ENCODE assay signal across 21 cellular contexts in the genomic region with DNA sequence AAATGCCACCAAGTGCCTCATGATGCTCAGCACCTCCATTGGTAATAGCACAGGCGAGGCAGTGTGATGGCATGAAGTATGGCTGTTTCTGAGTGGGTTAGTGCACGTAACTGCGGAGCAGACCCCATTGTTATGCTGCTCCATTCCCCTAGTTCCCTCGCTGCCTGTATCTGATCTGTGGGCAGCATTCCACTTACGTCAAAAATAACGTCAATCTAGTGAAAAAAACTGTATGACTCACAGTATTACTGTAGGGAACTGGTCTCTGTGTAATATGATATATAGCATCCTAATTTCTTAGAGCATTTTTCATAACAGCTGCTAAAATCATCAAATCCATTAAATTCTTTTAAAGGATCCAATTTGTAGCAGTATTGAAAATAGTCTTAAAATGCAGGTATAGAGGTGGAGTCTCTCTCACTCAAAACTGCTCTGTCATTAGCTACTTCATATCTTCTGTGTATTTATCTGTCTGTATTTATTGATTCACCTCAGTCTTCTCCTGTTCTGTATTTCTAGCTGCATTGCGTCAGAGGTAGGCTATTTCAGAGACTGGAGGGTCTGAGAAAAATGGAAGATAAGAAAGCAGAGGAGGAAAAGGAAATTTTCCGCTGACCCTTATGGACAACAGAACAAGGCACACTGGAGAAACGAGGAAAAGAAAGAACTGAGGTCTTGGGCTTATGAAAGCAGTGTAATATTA. TPM values are rescaled to one million over a fixed set of nuclear protein-coding genes. Genes with fewer than 3 reads are reported as not detected.
DNase-seq lines count a peak whose midpoint lies in the region; ATAC-seq and TF ChIP-seq lines count a peak whose summit lies in the region.
"Had no signal": no experiment of that assay in that cellular context is flagged by ENCODE, and none has a peak within 500 bp of the region (broad histone marks: within the 10 kb centered on the region; RNA-seq: fewer than 3 reads in every experiment).

No MANE protein-coding gene starts in this region.

- H3K27ac Mint-ChIP-seq in progenitor cell of endocrine pancreas, result peak overlapping the region; percentile 77
- H3K27ac Mint-ChIP-seq in activated CD8-positive, alpha-beta T cell treated with anti-CD3 and anti-CD28 coated beads for 36 hours, result no peak overlapping the region
- H3K27ac Mint-ChIP-seq: activated T-helper 1 cell treated with anti-CD3 and anti-CD28 coated beads, Interleukin-12 subunit alpha, Interleukin-12 subunit beta, Interleukin-2, Interleukin-4 antibody, amounts not matched to agents 30 ng/mL and 10 ng/mL and 1 ng/mL, durations not matched to agents 14 hours and 24 hours and 36 hours; effector memory CD8-positive, alpha-beta T cell; IgD-negative memory B cell; stimulated activated memory B cell treated with anti-CD40 and anti-IgM and Interleukin-4, amounts not matched to agents 10 μg/mL and 1 μg/mL and 100 μg/mL, for 72 hours had no signal

- H3K36me3 ChIP-seq in HEK293 (ENCODE audit: control insufficient read depth in 2 of 2, insufficient read depth in 1 of 2, low read length in 2 of 2), result no peaks in the 10 kb centered on the region
- H3K36me3 ChIP-seq: upper lobe of right lung had no signal

- H3K9me3 Mint-ChIP-seq in progenitor cell of endocrine pancreas (ENCODE audit: low read depth), result no peaks in the 10 kb centered on the region
- no peaks in the 10 kb centered on the region for H3K9me3 Mint-ChIP-seq in activated CD8-positive, alpha-beta T cell treated with anti-CD3 and anti-CD28 coated beads for 36 hours
- H3K9me3 Mint-ChIP-seq: activated T-helper 1 cell treated with anti-CD3 and anti-CD28 coated beads, Interleukin-12 subunit alpha, Interleukin-12 subunit beta, Interleukin-2, Interleukin-4 antibody, amounts not matched to agents 30 ng/mL and 10 ng/mL and 1 ng/mL, durations not matched to agents 14 hours and 24 hours and 36 hours; effector memory CD8-positive, alpha-beta T cell; IgD-negative memory B cell; stimulated activated memory B cell treated with anti-CD40 and anti-IgM and Interleukin-4, amounts not matched to agents 10 μg/mL and 1 μg/mL and 100 μg/mL, for 72 hours had no signal

- H3K4me1 Mint-ChIP-seq in progenitor cell of endocrine pancreas (ENCODE audit: low read depth), result peaks cover 26% of the 10 kb centered on the region
- H3K4me1 Mint-ChIP-seq in activated CD8-positive, alpha-beta T cell treated with anti-CD3 and anti-CD28 coated beads for 36 hours (ENCODE audit: low read depth), result no peaks in the 10 kb centered on the region
- H3K4me1 Mint-ChIP-seq: IgD-negative memory B cell; stimulated activated memory B cell treated with anti-CD40 and anti-IgM and Interleukin-4, amounts not matched to agents 10 μg/mL and 1 μg/mL and 100 μg/mL, for 72 hours had no signal

- intact Hi-C loops in activated CD8-positive, alpha-beta T cell treated with anti-CD3 and anti-CD28 coated beads for 36 hours (cut with micrococcal nuclease), result no loop called here

- H3K4me3 Mint-ChIP-seq in progenitor cell of endocrine pancreas (ENCODE audit: low read depth), result no peak overlapping the region
- H3K4me3 Mint-ChIP-seq in activated CD8-positive, alpha-beta T cell treated with anti-CD3 and anti-CD28 coated beads for 36 hours, result no peak overlapping the region
- H3K4me3 Mint-ChIP-seq: activated T-helper 1 cell treated with anti-CD3 and anti-CD28 coated beads, Interleukin-12 subunit alpha, Interleukin-12 subunit beta, Interleukin-2, Interleukin-4 antibody, amounts not matched to agents 30 ng/mL and 10 ng/mL and 1 ng/mL, durations not matched to agents 14 hours and 24 hours and 36 hours; effector memory CD8-positive, alpha-beta T cell; IgD-negative memory B cell; stimulated activated memory B cell treated with anti-CD40 and anti-IgM and Interleukin-4, amounts not matched to agents 10 μg/mL and 1 μg/mL and 100 μg/mL, for 72 hours had no signal

- H3K4me3 ChIP-seq in HEK293 (ENCODE audit: low read depth, low read length) (no peak overlapping the region), epithelial cell of esophagus (ENCODE audit: low read length) (no peak overlapping the region)
- H3K4me3 ChIP-seq: body of pancreas, upper lobe of right lung had no signal

- H3K36me3 Mint-ChIP-seq in progenitor cell of endocrine pancreas (ENCODE audit: insufficient read depth), result peaks cover 7% of the 10 kb centered on the region
- H3K36me3 Mint-ChIP-seq in activated CD8-positive, alpha-beta T cell treated with anti-CD3 and anti-CD28 coated beads for 36 hours (ENCODE audit: low read depth), result no peaks in the 10 kb centered on the region
- H3K36me3 Mint-ChIP-seq: IgD-negative memory B cell; stimulated activated memory B cell treated with anti-CD40 and anti-IgM and Interleukin-4, amounts not matched to agents 10 μg/mL and 1 μg/mL and 100 μg/mL, for 72 hours had no signal

- no peaks in the 10 kb centered on the region for H3K4me1 ChIP-seq in HEK293 (ENCODE audit: control insufficient read depth, insufficient read depth, low read length)
- H3K4me1 ChIP-seq: body of pancreas, upper lobe of right lung had no signal

- CTCF ChIA-PET in HEK293 (lab: Yijun Ruan, JAX), result no interaction called here
- CTCF ChIA-PET in activated CD8-positive, alpha-beta T cell treated with anti-CD3 and anti-CD28 coated beads for 36 hours (lab: Charles Lee), result interaction anchor here (1.4 kb wide), 1 partner anchor 18 kb away, joined by 4 read pairs; no protein-coding TSS in a partner anchor

- TF ChIP-seq CTCF in HEK293 (tag by site-specific recombination; IDR thresholded peaks at IDR 0.05) (no peak), epithelial cell of esophagus (IDR thresholded peaks at IDR 0.05; ENCODE audit: insufficient read depth, low read depth, low read length, missing control alignments) (no peak), progenitor cell of endocrine pancreas (IDR thresholded peaks at IDR 0.05; ENCODE audit: unreplicated experiment) (no peak)
- no peak for TF ChIP-seq CTCF in activated CD8-positive, alpha-beta T cell treated with anti-CD3 and anti-CD28 coated beads for 36 hours (IDR thresholded peaks at IDR 0.05)

- POLR2A ChIA-PET in HEK293 (lab: Yijun Ruan, JAX), result no interaction called here
- POLR2A ChIA-PET in activated CD8-positive, alpha-beta T cell treated with anti-CD3 and anti-CD28 coated beads for 36 hours (lab: Charles Lee), result no interaction called here

- DNase-seq in SHP77 (lab: John Stamatoyannopoulos, UW) (peak; percentile 79), epithelial cell of esophagus (ENCODE audit: low read depth) (peak; percentile 24), progenitor cell of endocrine pancreas (ENCODE audit: low spot score, unreplicated experiment) (no peak), T-helper 1 cell (no peak)
- DNase-seq in activated CD8-positive, alpha-beta T cell treated with anti-CD3 and anti-CD28 coated beads for 36 hours, result no peak
- DNase-seq: body of pancreas; DMS79 treated with DMSO at 0.1 percent for 48 hours; effector memory CD8-positive, alpha-beta T cell; left colon; NCI-H1417; NCI-H510A treated with DMSO at 0.1 percent for 48 hours; retina; T-helper 9 cell; upper lobe of right lung had no signal

- H3K27ac ChIP-seq in HEK293 (ENCODE audit: extremely low read depth, low read depth, low read length), result no peak overlapping the region
- H3K27ac ChIP-seq: body of pancreas, upper lobe of right lung had no signal

- no peaks in the 10 kb centered on the region for H3K27me3 Mint-ChIP-seq in progenitor cell of endocrine pancreas
- H3K27me3 Mint-ChIP-seq in activated CD8-positive, alpha-beta T cell treated with anti-CD3 and anti-CD28 coated beads for 36 hours, result peaks cover 3% of the 10 kb centered on the region
- H3K27me3 Mint-ChIP-seq: IgD-negative memory B cell; stimulated activated memory B cell treated with anti-CD40 and anti-IgM and Interleukin-4, amounts not matched to agents 10 μg/mL and 1 μg/mL and 100 μg/mL, for 72 hours had no signal

- H3K9me3 ChIP-seq in HEK293 (ENCODE audit: control insufficient read depth, insufficient read depth, low read depth, low read length), result no peaks in the 10 kb centered on the region
- H3K9me3 ChIP-seq: body of pancreas, upper lobe of right lung had no signal

- ATAC-seq in GM18867 (IDR thresholded peaks at IDR 0.05; ENCODE audit: unreplicated experiment), result no peak
- no peak for ATAC-seq in activated CD8-positive, alpha-beta T cell treated with anti-CD3 and anti-CD28 coated beads for 36 hours
- ATAC-seq in GM18861 (IDR thresholded peaks at IDR 0.05; ENCODE audit: unreplicated experiment), result no peak
- ATAC-seq: body of pancreas; effector memory CD8-positive, alpha-beta T cell; left colon; Panc1; stimulated activated memory B cell treated with anti-CD40 and anti-IgM and Interleukin-4, amounts not matched to agents 10 μg/mL and 1 μg/mL and 100 μg/mL, for 72 hours; upper lobe of right lung had no signal

TF ChIP-seq in HEK293, 187 proteins besides CTCF, POLR2A, EP300 and RAD21 (continues in another document):
- TF ChIP-seq ZNF510 (tag by site-specific recombination; IDR thresholded peaks at IDR 0.05; ENCODE audit: insufficient replicate concordance), result no peak
- TF ChIP-seq ZFP69B (tag by site-specific recombination; IDR thresholded peaks at IDR 0.05), result 0 out of 2 replicates have a peak, but pooled peaks have one; percentile 6
- TF ChIP-seq OSR2 (tag by site-specific recombination; IDR thresholded peaks at IDR 0.05), result no peak
- TF ChIP-seq, protein P1, sequence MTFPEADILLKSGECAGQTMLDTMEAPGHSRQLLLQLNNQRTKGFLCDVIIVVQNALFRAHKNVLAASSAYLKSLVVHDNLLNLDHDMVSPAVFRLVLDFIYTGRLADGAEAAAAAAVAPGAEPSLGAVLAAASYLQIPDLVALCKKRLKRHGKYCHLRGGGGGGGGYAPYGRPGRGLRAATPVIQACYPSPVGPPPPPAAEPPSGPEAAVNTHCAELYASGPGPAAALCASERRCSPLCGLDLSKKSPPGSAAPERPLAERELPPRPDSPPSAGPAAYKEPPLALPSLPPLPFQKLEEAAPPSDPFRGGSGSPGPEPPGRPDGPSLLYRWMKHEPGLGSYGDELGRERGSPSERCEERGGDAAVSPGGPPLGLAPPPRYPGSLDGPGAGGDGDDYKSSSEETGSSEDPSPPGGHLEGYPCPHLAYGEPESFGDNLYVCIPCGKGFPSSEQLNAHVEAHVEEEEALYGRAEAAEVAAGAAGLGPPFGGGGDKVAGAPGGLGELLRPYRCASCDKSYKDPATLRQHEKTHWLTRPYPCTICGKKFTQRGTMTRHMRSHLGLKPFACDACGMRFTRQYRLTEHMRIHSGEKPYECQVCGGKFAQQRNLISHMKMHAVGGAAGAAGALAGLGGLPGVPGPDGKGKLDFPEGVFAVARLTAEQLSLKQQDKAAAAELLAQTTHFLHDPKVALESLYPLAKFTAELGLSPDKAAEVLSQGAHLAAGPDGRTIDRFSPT (tag by site-specific recombination; IDR thresholded peaks at IDR 0.05), result peak; percentile 91
- TF ChIP-seq ZNF521 (tag by site-specific recombination; IDR thresholded peaks at IDR 0.05), result no peak
- no peak for TF ChIP-seq ZNF366 (tag by site-specific recombination; conservative IDR thresholded peaks at IDR 0.05)

RNA-seq across cellular contexts. Expression of gene PON1, which starts 60.0 kb away (rescaled TPM):
- total RNA-seq in progenitor cell of endocrine pancreas, result 0.91 and 2.3 TPM in 2 replicates
- not detected for total RNA-seq in activated CD8-positive, alpha-beta T cell treated with anti-CD3 and anti-CD28 coated beads for 36 hours
- total RNA-seq: activated T-helper 1 cell treated with anti-CD3 and anti-CD28 coated beads, Interleukin-12 subunit alpha, Interleukin-12 subunit beta, Interleukin-2, Interleukin-4 antibody, amounts not matched to agents 30 ng/mL and 10 ng/mL and 1 ng/mL, durations not matched to agents 14 hours and 24 hours and 36 hours; left colon had no signal

Comparison
In these comparisons a context has a peak if more than half of its experiments do, and no peak if none do; other contexts are left out.
1. DNase-seq: peak in SHP77 (2 of 2) and epithelial cell of esophagus (single experiment); none in progenitor cell of endocrine pancreas (single experiment), T-helper 1 cell (0 of 5) and activated CD8-positive, alpha-beta T cell treated with anti-CD3 and anti-CD28 coated beads for 36 hours (single experiment).